8 cellular contexts compared by ENCODE assay signal in the genomic region with DNA sequence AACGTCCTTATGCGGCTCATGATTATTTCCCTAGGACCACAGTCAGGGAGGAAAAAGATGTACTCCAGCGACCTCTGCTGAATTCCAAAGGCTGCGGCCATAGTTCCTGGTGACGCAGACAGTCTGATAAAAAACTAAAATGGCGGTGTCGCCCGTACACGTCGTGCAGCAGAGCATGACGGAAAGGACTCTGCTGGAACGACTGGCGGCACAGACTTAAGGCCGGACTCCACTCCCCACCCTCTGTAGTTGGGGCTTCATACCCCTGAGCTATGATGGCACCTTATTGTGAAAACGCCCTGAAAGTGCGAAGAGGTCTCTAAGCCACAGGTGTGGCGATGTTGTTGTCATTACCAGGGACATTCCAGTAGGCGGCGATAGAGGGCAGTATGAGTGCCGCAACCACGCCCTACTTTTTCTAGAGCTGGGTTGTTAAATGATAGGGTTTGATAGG.
DNase-seq lines count a peak whose midpoint lies in the region; ATAC-seq and TF ChIP-seq lines count a peak whose summit lies in the region.

No MANE protein-coding gene starts in this region.

- H3K9me3 ChIP-seq in CD8-positive, alpha-beta memory T cell (ENCODE audit: low read length): no peaks in the 10 kb centered on the region
- H3K9me3 ChIP-seq in body of pancreas: no peaks in the 10 kb centered on the region

- H3K4me3 Mint-ChIP-seq in CD8-positive, alpha-beta memory T cell: peak overlapping the region; percentile 83 to 91 (median 87)

- ATAC-seq in GM19438 (IDR thresholded peaks at IDR 0.05; ENCODE audit: low read depth, unreplicated experiment) (peak; percentile 91), body of pancreas (peak; percentile 71)

- no peaks in the 10 kb centered on the region for H3K36me3 ChIP-seq in CD8-positive, alpha-beta memory T cell (ENCODE audit: insufficient read depth, low read length)
- H3K36me3 ChIP-seq in body of pancreas (replicated peaks in 1 of 2; ENCODE audit: insufficient read depth in 1 of 2, low read depth in 2 of 2): no peaks in the 10 kb centered on the region

- no peaks in the 10 kb centered on the region for H3K27me3 ChIP-seq in CD8-positive, alpha-beta memory T cell (ENCODE audit: insufficient read depth, low read length, poor library complexity, severe bottlenecking)
- no peaks in the 10 kb centered on the region for H3K27me3 ChIP-seq in body of pancreas

- TF ChIP-seq POLR2A in body of pancreas (IDR thresholded peaks at IDR 0.05): no peak

- POLR2A ChIA-PET in CD8-positive, alpha-beta memory T cell (lab: Charles Lee): no interaction called here

- H3K27ac ChIP-seq in CD8-positive, alpha-beta memory T cell (ENCODE audit: low read depth, low read length): peak overlapping the region; percentile 47
- H3K27ac ChIP-seq in body of pancreas (no peak overlapping the region), skin epidermis (peak overlapping the region in 5 of 21 experiments; percentile 47 to 59 (median 48))

- peak overlapping the region; percentile 67 for H3K4me3 ChIP-seq in CD8-positive, alpha-beta memory T cell (ENCODE audit: low read length)
- no peak overlapping the region for H3K4me3 ChIP-seq in body of pancreas
- peak overlapping the region in 5 of 7 experiments; percentile 27 to 44 (median 28) for H3K4me3 ChIP-seq in skin epidermis

- no peaks in the 10 kb centered on the region for H3K4me1 ChIP-seq in CD8-positive, alpha-beta memory T cell (ENCODE audit: insufficient read depth, low read length)
- H3K4me1 ChIP-seq in body of pancreas: no peaks in the 10 kb centered on the region

- peaks cover 0 to 7% of the 10 kb centered on the region in 2 donors for H3K27me3 Mint-ChIP-seq in CD8-positive, alpha-beta memory T cell

- CTCF ChIA-PET in CD8-positive, alpha-beta memory T cell (lab: Charles Lee): interaction anchor here (1.5 kb wide), 1 partner anchor 1148 kb away, joined by 8 read pairs; no protein-coding TSS in a partner anchor

- H3K36me3 Mint-ChIP-seq in CD8-positive, alpha-beta memory T cell: no peaks in the 10 kb centered on the region

- DNase-seq in CD8-positive, alpha-beta memory T cell: peak; percentile 1 to 60 (median 38)
- DNase-seq in HuH-7 (ENCODE audit: low spot score): peak; percentile 12
- DNase-seq in T-helper 22 cell (ENCODE audit: low read depth): peak; percentile 9
- DNase-seq in body of pancreas: peak; percentile 34 to 49 (median 40)
- peak; percentile 43 for DNase-seq in iPS-NIHi11 (ENCODE audit: low spot score)
- DNase-seq in NCI-H446 treated with DMSO at 0.1 percent for 48 hours (lab: John Stamatoyannopoulos, UW): no peak

- WGBS in body of pancreas, 2 donors: 0 to 2% methylated on average over 11 to 21 of the region's 21 CpGs

- H3K27ac Mint-ChIP-seq in CD8-positive, alpha-beta memory T cell: peak overlapping the region; percentile 44 to 97 (median 93)

- H3K4me1 Mint-ChIP-seq in CD8-positive, alpha-beta memory T cell: peaks cover 4 to 7% (median 6%) of the 10 kb centered on the region in 3 donors

- TF ChIP-seq CTCF in body of pancreas (IDR thresholded peaks at IDR 0.05): peak; percentile 26 to 61 (median 45)

- peaks cover 0 to 2% (median 0%) of the 10 kb centered on the region in 5 donors for H3K9me3 Mint-ChIP-seq in CD8-positive, alpha-beta memory T cell

- intact Hi-C loops in body of pancreas (cut with DNase I): no loop called here

Comparison
In these comparisons a context has a peak if more than half of its experiments do, and no peak if none do; other contexts are left out.
1. H3K4me3 ChIP-seq: peak in CD8-positive, alpha-beta memory T cell (single experiment) and skin epidermis (5 of 7); none in body of pancreas (0 of 2).